In genomic region chr12:51361419-51362016, GRCh38 we compare ENCODE assay signal across 27 cellular contexts. TPM values are rescaled to one million over a fixed set of nuclear protein-coding genes. Genes with fewer than 3 reads are reported as not detected.
A peak's percentile ranks its signal among the peaks of the same experiment; 100 is the strongest.
DNase-seq lines count a peak whose midpoint lies in the region; ATAC-seq and TF ChIP-seq lines count a peak whose summit lies in the region.
"Had no signal": no experiment of that assay in that cellular context is flagged by ENCODE, and none has a peak within 500 bp of the region (broad histone marks: within the 10 kb centered on the region; RNA-seq: fewer than 3 reads in every experiment).

No MANE protein-coding gene starts in this region.

- H3K4me3 Mint-ChIP-seq in activated T-cell treated with anti-CD3 and anti-CD28 coated beads, Interleukin-2, amount 50 U/mL, for 24 hours, result no peak overlapping the region
- H3K4me3 Mint-ChIP-seq in stimulated activated effector memory CD8-positive, alpha-beta T cell treated with anti-CD3 and anti-CD28 coated beads, Interleukin-12 subunit alpha, Interleukin-12 subunit beta, amount 100 ng/mL, for 72 hours, result no peak overlapping the region
- H3K4me3 Mint-ChIP-seq: activated T-cell treated with anti-CD3 and anti-CD28 coated beads, Interleukin-2, amount 50 U/mL, for 72 hours had no signal

- no peaks in the 10 kb centered on the region for H3K27me3 Mint-ChIP-seq in activated T-cell treated with anti-CD3 and anti-CD28 coated beads, Interleukin-2, amount 50 U/mL, for 24 hours

- TF ChIP-seq CTCF in astrocyte of the spinal cord (IDR thresholded peaks at IDR 0.05; ENCODE audit: low read depth, low read length), result peak; percentile 13

- H3K4me3 ChIP-seq in astrocyte of the spinal cord (ENCODE audit: low read depth, low read length), result no peak overlapping the region
- H3K4me3 ChIP-seq: heart right ventricle, mucosa of descending colon, SJCRH30, thoracic aorta had no signal

- ATAC-seq in left lobe of liver, result peak; percentile 22
- no peak for ATAC-seq in stimulated activated effector memory CD8-positive, alpha-beta T cell treated with anti-CD3 and anti-CD28 coated beads, Interleukin-12 subunit alpha, Interleukin-12 subunit beta, amount 100 ng/mL, for 72 hours
- no peak for ATAC-seq in GM21825 (IDR thresholded peaks at IDR 0.05; ENCODE audit: unreplicated experiment)
- no peak for ATAC-seq in HG03108 (IDR thresholded peaks at IDR 0.05; ENCODE audit: unreplicated experiment)
- ATAC-seq: activated naive CD4-positive, alpha-beta T cell treated with anti-CD3 and anti-CD28 coated beads, Interleukin-2, amount 50 U/mL, for 72 hours; activated T-cell treated with anti-CD3 and anti-CD28 coated beads, Interleukin-2, amount 50 U/mL, for 72 hours; left ventricle myocardium superior; mucosa of descending colon; Panc1; right cardiac atrium had no signal

- no peak for DNase-seq in activated T-cell treated with anti-CD3 and anti-CD28 coated beads, Interleukin-2, amount 50 U/mL, for 24 hours
- DNase-seq in activated T-cell treated with anti-CD3 and anti-CD28 coated beads for 4 hours (no peak), astrocyte of the spinal cord (ENCODE audit: low read depth, low spot score) (no peak), left lobe of liver (ENCODE audit: low spot score) (no peak), NCI-H128 (lab: John Stamatoyannopoulos, UW; ENCODE audit: unreplicated experiment) (no peak)
- DNase-seq in stimulated activated effector memory CD8-positive, alpha-beta T cell treated with anti-CD3 and anti-CD28 coated beads, Interleukin-12 subunit alpha, Interleukin-12 subunit beta, amount 100 ng/mL, for 72 hours (ENCODE audit: low spot score in 2 of 2), result no peak
- DNase-seq: activated CD4-positive, CD25-positive, alpha-beta regulatory T cell; activated CD8-positive, alpha-beta memory T cell treated with anti-CD3 and anti-CD28 coated beads for 24 hours; activated T-cell treated with anti-CD3 and anti-CD28 coated beads, Interleukin-2, amount 50 U/mL, for 72 hours; cortex of kidney; GOT3; heart right ventricle; left ventricle myocardium superior; mucosa of descending colon; NCI-H1105 treated with DMSO at 0.1 percent for 48 hours; NCI-H2081 treated with DMSO at 0.1 percent for 48 hours; NCI-H446; right cardiac atrium; T-helper 9 cell had no signal

- in situ Hi-C loops in astrocyte of the spinal cord (cut with HindIII; ENCODE audit: low sequenced_read_pairs), result no loop called here

- H3K27ac Mint-ChIP-seq in activated T-cell treated with anti-CD3 and anti-CD28 coated beads, Interleukin-2, amount 50 U/mL, for 24 hours, result peak overlapping the region; percentile 15
- H3K27ac Mint-ChIP-seq in stimulated activated effector memory CD8-positive, alpha-beta T cell treated with anti-CD3 and anti-CD28 coated beads, Interleukin-12 subunit alpha, Interleukin-12 subunit beta, amount 100 ng/mL, for 72 hours, result peak overlapping the region; percentile 12
- H3K27ac Mint-ChIP-seq: activated naive CD4-positive, alpha-beta T cell treated with anti-CD3 and anti-CD28 coated beads, Interleukin-2, amount 50 U/mL, for 72 hours; activated T-cell treated with anti-CD3 and anti-CD28 coated beads, Interleukin-2, amount 50 U/mL, for 72 hours had no signal

- no peaks in the 10 kb centered on the region for H3K9me3 Mint-ChIP-seq in activated T-cell treated with anti-CD3 and anti-CD28 coated beads, Interleukin-2, amount 50 U/mL, for 24 hours
- H3K9me3 Mint-ChIP-seq in stimulated activated effector memory CD8-positive, alpha-beta T cell treated with anti-CD3 and anti-CD28 coated beads, Interleukin-12 subunit alpha, Interleukin-12 subunit beta, amount 100 ng/mL, for 72 hours, result no peaks in the 10 kb centered on the region
- H3K9me3 Mint-ChIP-seq: activated naive CD4-positive, alpha-beta T cell treated with anti-CD3 and anti-CD28 coated beads, Interleukin-2, amount 50 U/mL, for 72 hours had no signal

- peaks cover 15% of the 10 kb centered on the region for H3K4me1 Mint-ChIP-seq in activated T-cell treated with anti-CD3 and anti-CD28 coated beads, Interleukin-2, amount 50 U/mL, for 24 hours (ENCODE audit: low read depth)
- H3K4me1 Mint-ChIP-seq in stimulated activated effector memory CD8-positive, alpha-beta T cell treated with anti-CD3 and anti-CD28 coated beads, Interleukin-12 subunit alpha, Interleukin-12 subunit beta, amount 100 ng/mL, for 72 hours, result no peaks in the 10 kb centered on the region

- peaks cover 54% of the 10 kb centered on the region for H3K36me3 Mint-ChIP-seq in activated T-cell treated with anti-CD3 and anti-CD28 coated beads, Interleukin-2, amount 50 U/mL, for 24 hours (ENCODE audit: low read depth)
- H3K36me3 Mint-ChIP-seq in stimulated activated effector memory CD8-positive, alpha-beta T cell treated with anti-CD3 and anti-CD28 coated beads, Interleukin-12 subunit alpha, Interleukin-12 subunit beta, amount 100 ng/mL, for 72 hours, result peaks cover 30% of the 10 kb centered on the region

RNA-seq across cellular contexts. Expression of gene CELA1, which starts 15.0 kb away (rescaled TPM):
- not detected for total RNA-seq in left lobe of liver
- total RNA-seq: activated naive CD4-positive, alpha-beta T cell treated with anti-CD3 and anti-CD28 coated beads, Interleukin-2, amount 50 U/mL, for 72 hours; heart right ventricle; HT1080; left ventricle myocardium superior; LHCN-M2; mucosa of descending colon; SJCRH30; thoracic aorta had no signal

RNA-seq across cellular contexts. Expression of gene GALNT6, which starts 29.7 kb away (rescaled TPM):
- 1.7 TPM for total RNA-seq in left lobe of liver
- total RNA-seq: LHCN-M2 had no signal

RNA-seq across cellular contexts. Expression of gene BIN2, which starts 37.5 kb away (rescaled TPM):
- total RNA-seq in left lobe of liver, result 2.7 TPM
- total RNA-seq: LHCN-M2, SJCRH30 had no signal
